Comparison of ENCODE assay signal across 9 cellular contexts in genomic region chr12:7144414-7145120, GRCh38. TPM values are rescaled to one million over a fixed set of nuclear protein-coding genes. Genes with fewer than 3 reads are reported as not detected.
DNase-seq lines count a peak whose midpoint lies in the region; ATAC-seq, FAIRE-seq and TF ChIP-seq lines count a peak whose summit lies in the region.
"Had no signal": no experiment of that assay in that cellular context is flagged by ENCODE, and none has a peak within 500 bp of the region (broad histone marks: within the 10 kb centered on the region; RNA-seq: fewer than 3 reads in every experiment).

No MANE protein-coding gene starts in this region.

- H3K4me3 Mint-ChIP-seq in naive thymus-derived CD4-positive, alpha-beta T cell, result no peak overlapping the region

- TF ChIP-seq CTCF in AG09319 (IDR thresholded peaks at IDR 0.05; ENCODE audit: low read depth, low read length), result peak; percentile 45

- FAIRE-seq in GM19239 (lab: Jason Lieb, UNC), result peak; percentile 39
- FAIRE-seq: colon had no signal

- no peaks in the 10 kb centered on the region for H3K27me3 ChIP-seq in naive thymus-derived CD4-positive, alpha-beta T cell (ENCODE audit: control insufficient read depth in 2 of 2, insufficient read depth in 2 of 2, low read length in 2 of 2)

- ATAC-seq in naive thymus-derived CD4-positive, alpha-beta T cell, result peak; percentile 45
- ATAC-seq in GM21723 (IDR thresholded peaks at IDR 0.05; ENCODE audit: unreplicated experiment), result no peak
- ATAC-seq in GM18519 (IDR thresholded peaks at IDR 0.05; ENCODE audit: low FRiP score, unreplicated experiment), result no peak

- no peaks in the 10 kb centered on the region for H3K27me3 Mint-ChIP-seq in naive thymus-derived CD4-positive, alpha-beta T cell

- H3K4me3 ChIP-seq in naive thymus-derived CD4-positive, alpha-beta T cell (ENCODE audit: low read length), result no peak overlapping the region

- peaks cover 0 to 25% (median 5%) of the 10 kb centered on the region in 3 experiments for H3K36me3 ChIP-seq in naive thymus-derived CD4-positive, alpha-beta T cell (ENCODE audit: control insufficient read depth in 2 of 3, insufficient read depth in 3 of 3, low read length in 3 of 3)

- CTCF ChIA-PET in naive thymus-derived CD4-positive, alpha-beta T cell (lab: Charles Lee), result interaction anchor here (0.6 to 2.3 kb wide), 11 partner anchors 10 to 1176 kb away, joined by 3 to 5 read pairs (median 3); no protein-coding TSS in a partner anchor

- DNase-seq in AG09319 (ENCODE audit: extremely low read depth, low read depth) (no peak), GM19239 (ENCODE audit: insufficient read length, low spot score) (peak; percentile 33), OCI-M2 (lab: John Stamatoyannopoulos, UW; ENCODE audit: unreplicated experiment) (peak; percentile 5), epidermal melanocyte (ENCODE audit: insufficient read length, low spot score) (peak; percentile 49), UCSD-AML1 (lab: John Stamatoyannopoulos, UW; ENCODE audit: unreplicated experiment) (no peak)
- peak in 5 of 9 donors; percentile 14 to 34 (median 31) for DNase-seq in naive thymus-derived CD4-positive, alpha-beta T cell

- POLR2A ChIA-PET in naive thymus-derived CD4-positive, alpha-beta T cell (lab: Charles Lee), result interaction anchor here (0.6 to 1.0 kb wide), 2 partner anchors 48 to 56 kb away, joined by 3 to 5 read pairs; no protein-coding TSS in a partner anchor

- peaks cover 0 to 3% of the 10 kb centered on the region in 2 donors for H3K4me1 ChIP-seq in naive thymus-derived CD4-positive, alpha-beta T cell (ENCODE audit: control insufficient read depth in 2 of 2, insufficient read depth in 2 of 2, low read length in 2 of 2)

- H3K36me3 Mint-ChIP-seq in naive thymus-derived CD4-positive, alpha-beta T cell, result peaks cover 4 to 37% (median 11%) of the 10 kb centered on the region in 5 donors

- no peak overlapping the region for H3K27ac ChIP-seq in naive thymus-derived CD4-positive, alpha-beta T cell (ENCODE audit: low read depth, low read length)

- H3K9me3 ChIP-seq in naive thymus-derived CD4-positive, alpha-beta T cell (ENCODE audit: control insufficient read depth in 2 of 3, low read length in 3 of 3), result no peaks in the 10 kb centered on the region

- H3K4me1 Mint-ChIP-seq in naive thymus-derived CD4-positive, alpha-beta T cell, result peaks cover 0 to 19% (median 5%) of the 10 kb centered on the region in 7 donors

- intact Hi-C loops in naive thymus-derived CD4-positive, alpha-beta T cell (cut with micrococcal nuclease), result loop anchor here in 1 of 2 donors (1.0 kb wide), 2 partner anchors 220 to 275 kb away; no protein-coding TSS in a partner anchor

- no peak overlapping the region for H3K27ac Mint-ChIP-seq in naive thymus-derived CD4-positive, alpha-beta T cell

- no peaks in the 10 kb centered on the region for H3K9me3 Mint-ChIP-seq in naive thymus-derived CD4-positive, alpha-beta T cell

RNA-seq across cellular contexts. Expression of gene CLSTN3, which starts 14.4 kb away (rescaled TPM):
- total RNA-seq in naive thymus-derived CD4-positive, alpha-beta T cell, result 10 to 100 TPM; 20.2 to 76.3 (median 38.7) TPM
- polyA plus RNA-seq in naive thymus-derived CD4-positive, alpha-beta T cell, result 1 to 10 TPM; 1.1 to 4.9 TPM

RNA-seq across cellular contexts. Expression of gene RBP5, which starts 15.9 kb away (rescaled TPM):
- 1 to 10 TPM in 1 of 5 experiments, under 1 TPM in 2, not detected in 2; 0.46 to 1.4 (median 0.50) TPM for total RNA-seq in naive thymus-derived CD4-positive, alpha-beta T cell
- polyA plus RNA-seq in naive thymus-derived CD4-positive, alpha-beta T cell, result not detected

RNA-seq across cellular contexts. Expression of gene C1RL, which starts 35.6 kb away (rescaled TPM):
- total RNA-seq in naive thymus-derived CD4-positive, alpha-beta T cell, result 10 to 100 TPM; 18.5 to 38.6 (median 24.4) TPM
- 1 to 10 TPM; 2.9 to 4.4 TPM for polyA plus RNA-seq in naive thymus-derived CD4-positive, alpha-beta T cell

RNA-seq across cellular contexts. Expression of gene PEX5, which starts 44.9 kb away (rescaled TPM):
- 10 to 100 TPM; 20.1 to 36.7 (median 24.4) TPM for total RNA-seq in naive thymus-derived CD4-positive, alpha-beta T cell
- 10 to 100 TPM; 17.3 to 26.6 TPM for polyA plus RNA-seq in naive thymus-derived CD4-positive, alpha-beta T cell

RNA-seq across cellular contexts. Expression of gene C1R, which starts 52.3 kb away (rescaled TPM):
- 1 to 10 TPM; 1.6 to 7.2 (median 4.8) TPM for total RNA-seq in naive thymus-derived CD4-positive, alpha-beta T cell
- polyA plus RNA-seq in naive thymus-derived CD4-positive, alpha-beta T cell, result 1 to 10 TPM; 1.0 to 2.9 TPM

Comparison
In these comparisons a context has a peak if more than half of its experiments do, and no peak if none do; other contexts are left out.
1. DNase-seq: peak in GM19239 (single experiment), OCI-M2 (single experiment), epidermal melanocyte (single experiment) and naive thymus-derived CD4-positive, alpha-beta T cell (5 of 9); none in AG09319 (single experiment) and UCSD-AML1 (single experiment).